In the genomic region with DNA sequence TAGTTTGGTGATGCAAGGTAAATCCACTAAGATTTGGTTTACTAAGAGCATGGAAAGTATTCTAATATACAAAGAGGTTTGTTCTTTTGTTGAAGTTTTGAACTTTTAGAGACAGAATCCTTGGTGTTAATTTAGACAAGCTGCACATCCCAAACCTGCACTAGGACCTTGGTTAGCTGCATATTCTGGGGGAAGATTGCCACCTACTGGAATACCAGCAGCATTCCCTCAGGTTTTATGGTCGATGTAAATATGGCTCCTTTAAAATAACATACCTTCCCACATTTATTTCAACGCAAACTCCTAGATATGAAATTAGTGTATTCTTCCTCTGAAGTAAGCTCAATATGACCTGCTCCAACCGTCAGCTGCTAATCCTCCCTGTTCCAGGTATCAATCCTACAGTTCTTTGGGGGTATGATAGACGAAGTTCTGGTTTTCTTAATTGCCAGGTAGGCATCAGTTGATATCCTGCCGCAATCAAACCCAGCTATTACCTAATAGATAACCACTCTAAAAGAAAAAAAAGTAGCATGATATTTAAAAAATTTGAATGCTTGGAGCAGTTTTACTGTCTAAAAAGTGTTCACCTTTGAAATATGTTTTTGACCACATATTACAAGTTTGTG, we compare ENCODE assay signal across 8 cellular contexts.
A peak's percentile ranks its signal among the peaks of the same experiment; 100 is the strongest.
DNase-seq lines count a peak whose midpoint lies in the region; ATAC-seq and TF ChIP-seq lines count a peak whose summit lies in the region.

No MANE protein-coding gene starts in this region.

- intact Hi-C loops in A673 (cut with micrococcal nuclease; ENCODE audit: unreplicated experiment), result loop anchor here (1.0 to 10.0 kb wide), 4 partner anchors 230 to 1044 kb away; partner anchors contain the start of gene ISL1

- H3K4me1 ChIP-seq in A673 (ENCODE audit: insufficient read depth, low read length, poor library complexity, severe bottlenecking) (no peaks in the 10 kb centered on the region), tibial nerve (no peaks in the 10 kb centered on the region)

- H3K27me3 ChIP-seq in A673 (replicated peaks; ENCODE audit: insufficient read depth, low read depth, low read length, poor library complexity) (no peaks in the 10 kb centered on the region), tibial nerve (no peaks in the 10 kb centered on the region)

- no peak for TF ChIP-seq EP300 in tibial nerve (IDR thresholded peaks at IDR 0.05)

- POLR2A ChIA-PET in A673 (lab: Charles Lee; ENCODE audit: low non-redundant PET), result no interaction called here

- ATAC-seq in HG02973 (IDR thresholded peaks at IDR 0.05; ENCODE audit: unreplicated experiment), result no peak

- no peaks in the 10 kb centered on the region for H3K36me3 ChIP-seq in A673 (ENCODE audit: insufficient read depth, low read length, poor library complexity, severe bottlenecking)
- H3K36me3 ChIP-seq in tibial nerve, result no peaks in the 10 kb centered on the region

- BruUV-seq in A673 (replicated peaks; lab: Mats Ljungman, UMichigan), result no TSS peak

- H3K27ac ChIP-seq in A673 (ENCODE audit: low read depth, low read length, poor library complexity, severe bottlenecking), result no peak overlapping the region
- H3K27ac ChIP-seq in tibial nerve, result no peak overlapping the region

- CTCF ChIA-PET in A673 (lab: Charles Lee), result interaction anchor here (0.5 to 1.0 kb wide), 2 partner anchors 9 to 165 kb away, joined by 3 to 5 read pairs; no protein-coding TSS in a partner anchor

- peak; percentile 84 for TF ChIP-seq CTCF in A673 (conservative IDR thresholded peaks at IDR 0.05; ENCODE audit: low read depth, low read length)
- peak; percentile 64 for TF ChIP-seq CTCF in GM13977 (IDR thresholded peaks at IDR 0.05; ENCODE audit: extremely low read depth, insufficient read depth, missing control alignments)
- TF ChIP-seq CTCF in tibial nerve (IDR thresholded peaks at IDR 0.05), result peak; percentile 9 to 40 (median 20)

- H3K4me3 ChIP-seq in A673 (ENCODE audit: low read depth, low read length, poor library complexity, severe bottlenecking) (no peak overlapping the region), tibial nerve (no peak overlapping the region)

- TF ChIP-seq POLR2A in tibial nerve (IDR thresholded peaks at IDR 0.05), result no peak

- in situ Hi-C loops in GM13977 (cut with MboI; ENCODE audit: low pct_unique_long_range_greater_than_20kb, low sequenced_read_pairs, unreplicated experiment), result no loop called here

- no peaks in the 10 kb centered on the region for H3K9me3 ChIP-seq in A673 (ENCODE audit: low read depth, low read length, poor library complexity, severe bottlenecking)
- no peaks in the 10 kb centered on the region for H3K9me3 ChIP-seq in tibial nerve

- DNase-seq in A673 (ENCODE audit: low spot score) (peak; percentile 72), GM13977 (ENCODE audit: low spot score) (peak; percentile 11), NAMALWA (ENCODE audit: low spot score) (peak; percentile 34), SK-N-DZ (ENCODE audit: low spot score) (peak; percentile 72), glomerular endothelial cell (ENCODE audit: extremely low read depth, low read depth, low spot score) (peak; percentile 9), tibial nerve (ENCODE audit: low spot score in 2 of 2) (no peak)
- no peak for DNase-seq in stimulated activated CD4-positive, alpha-beta T cell treated with anti-CD3 and anti-CD28 coated beads, Interleukin-1b, Interleukin-23, amount 100 ng/mL, for 48 hours

- WGBS in tibial nerve, 2 donors, result 34 to 39% methylated on average over 5 of the region's 5 CpGs

Comparison
In these comparisons a context has a peak if more than half of its experiments do, and no peak if none do; other contexts are left out.
1. DNase-seq: peak in A673 (single experiment), GM13977 (single experiment), NAMALWA (single experiment), SK-N-DZ (single experiment) and glomerular endothelial cell (single experiment); none in tibial nerve (0 of 2) and stimulated activated CD4-positive, alpha-beta T cell treated with anti-CD3 and anti-CD28 coated beads, Interleukin-1b, Interleukin-23, amount 100 ng/mL, for 48 hours (single experiment).
2. CTCF ChIP-seq: peak in every context shown above with its lines; median percentile 84 in A673; 64 in GM13977; 20 in tibial nerve.